Comparison of ENCODE assay signal across 18 cellular contexts in genomic region chr20:19713851-19714716, GRCh38. TPM values are rescaled to one million over a fixed set of nuclear protein-coding genes. Genes with fewer than 3 reads are reported as not detected.
"Had no signal": no experiment of that assay in that cellular context is flagged by ENCODE, and none has a peak within 500 bp of the region (broad histone marks: within the 10 kb centered on the region; RNA-seq: fewer than 3 reads in every experiment).

No MANE protein-coding gene starts in this region.

- H3K27ac Mint-ChIP-seq: activated B cell treated with CpG ODN at 0.5 μM for 24 hours; activated CD4-positive, alpha-beta T cell treated with anti-CD3 and anti-CD28 coated beads, Interleukin-2, amount 10 ng/mL, durations not matched to agents 24 days and 14 days; activated CD8-positive, alpha-beta T cell treated with anti-CD3 and anti-CD28 coated beads, Interleukin-2, amount 10 ng/mL, durations not matched to agents 7 days and 5 days; activated naive CD4-positive, alpha-beta T cell treated with anti-CD3 and anti-CD28 coated beads, Interleukin-2, amount 50 U/mL, for 72 hours; naive thymus-derived CD4-positive, alpha-beta T cell; stimulated activated naive CD8-positive, alpha-beta T cell treated with anti-CD3 and anti-CD28 coated beads, Interleukin-15, amount 100 ng/mL, for 72 hours; T-helper 17 cell had no signal

- H3K36me3 ChIP-seq: right atrium auricular region had no signal

- H3K9me3 ChIP-seq: right atrium auricular region had no signal

- ATAC-seq: activated CD8-positive, alpha-beta T cell treated with anti-CD3 and anti-CD28 coated beads, Interleukin-2, amount 10 ng/mL, durations not matched to agents 7 days and 5 days; activated naive CD4-positive, alpha-beta T cell treated with anti-CD3 and anti-CD28 coated beads, Interleukin-2, amount 50 U/mL, for 72 hours; foreskin keratinocyte; naive thymus-derived CD4-positive, alpha-beta T cell; stimulated activated naive CD8-positive, alpha-beta T cell treated with anti-CD3 and anti-CD28 coated beads, Interleukin-15, amount 100 ng/mL, for 72 hours; T-helper 17 cell had no signal

- H3K4me1 Mint-ChIP-seq: activated B cell treated with CpG ODN at 0.5 μM for 24 hours; activated CD4-positive, alpha-beta T cell treated with anti-CD3 and anti-CD28 coated beads, Interleukin-2, amount 10 ng/mL, durations not matched to agents 24 days and 14 days; naive thymus-derived CD4-positive, alpha-beta T cell; stimulated activated naive CD8-positive, alpha-beta T cell treated with anti-CD3 and anti-CD28 coated beads, Interleukin-15, amount 100 ng/mL, for 72 hours; T-helper 17 cell had no signal

- H3K4me1 ChIP-seq: foreskin keratinocyte had no signal

- H3K27ac ChIP-seq: foreskin keratinocyte, right atrium auricular region had no signal

- H3K27me3 Mint-ChIP-seq: activated CD4-positive, alpha-beta T cell treated with anti-CD3 and anti-CD28 coated beads, Interleukin-2, amount 10 ng/mL, durations not matched to agents 24 days and 14 days had no signal

- FAIRE-seq: endothelial cell of umbilical vein had no signal

- H3K27me3 ChIP-seq: right atrium auricular region had no signal

- H3K36me3 Mint-ChIP-seq: naive thymus-derived CD4-positive, alpha-beta T cell had no signal

- H3K4me3 ChIP-seq: right atrium auricular region had no signal

- DNase-seq: activated B cell treated with CpG ODN at 0.5 μM for 24 hours; activated CD4-positive, alpha-beta T cell treated with anti-CD3 and anti-CD28 coated beads, Interleukin-2, amount 10 ng/mL, durations not matched to agents 24 days and 14 days; activated CD8-positive, alpha-beta memory T cell treated with anti-CD3 and anti-CD28 coated beads, Interleukin-2, amount 50 U/mL, for 4 hours; activated CD8-positive, alpha-beta T cell treated with anti-CD3 and anti-CD28 coated beads, Interleukin-2, amount 10 ng/mL, durations not matched to agents 7 days and 5 days; activated gamma-delta T cell; activated T-cell treated with anti-CD3 and anti-CD28 coated beads, Interleukin-2, amount 50 U/mL, for 48 hours; central memory CD4-positive, alpha-beta T cell; cortex of kidney; effector CD4-positive, alpha-beta T cell; foreskin keratinocyte; glutamatergic neuron; naive thymus-derived CD4-positive, alpha-beta T cell; nucleus accumbens; stimulated activated naive CD8-positive, alpha-beta T cell treated with anti-CD3 and anti-CD28 coated beads, Interleukin-15, amount 100 ng/mL, for 72 hours; T-helper 17 cell had no signal

- H3K4me3 Mint-ChIP-seq: activated B cell treated with CpG ODN at 0.5 μM for 24 hours; activated CD4-positive, alpha-beta T cell treated with anti-CD3 and anti-CD28 coated beads, Interleukin-2, amount 10 ng/mL, durations not matched to agents 24 days and 14 days; activated CD8-positive, alpha-beta T cell treated with anti-CD3 and anti-CD28 coated beads, Interleukin-2, amount 10 ng/mL, durations not matched to agents 7 days and 5 days; naive thymus-derived CD4-positive, alpha-beta T cell; stimulated activated naive CD8-positive, alpha-beta T cell treated with anti-CD3 and anti-CD28 coated beads, Interleukin-15, amount 100 ng/mL, for 72 hours; T-helper 17 cell had no signal

RNA-seq across cellular contexts. Expression of gene RIN2, which starts 44.0 kb away (rescaled TPM):
- total RNA-seq: activated CD4-positive, alpha-beta T cell treated with anti-CD3 and anti-CD28 coated beads, Interleukin-2, amount 10 ng/mL, durations not matched to agents 24 days and 14 days; activated CD8-positive, alpha-beta T cell treated with anti-CD3 and anti-CD28 coated beads, Interleukin-2, amount 10 ng/mL, durations not matched to agents 7 days and 5 days; activated naive CD4-positive, alpha-beta T cell treated with anti-CD3 and anti-CD28 coated beads, Interleukin-2, amount 50 U/mL, for 72 hours had no signal
- polyA plus RNA-seq: naive thymus-derived CD4-positive, alpha-beta T cell had no signal
